9 cellular contexts compared by ENCODE assay signal in genomic region chr1:78490861-78491310, GRCh38. TPM values are rescaled to one million over a fixed set of nuclear protein-coding genes. Genes with fewer than 3 reads are reported as not detected.
A peak's percentile ranks its signal among the peaks of the same experiment; 100 is the strongest.
DNase-seq lines count a peak whose midpoint lies in the region; ATAC-seq and TF ChIP-seq lines count a peak whose summit lies in the region.
"Had no signal": no experiment of that assay in that cellular context is flagged by ENCODE, and none has a peak within 500 bp of the region (broad histone marks: within the 10 kb centered on the region; RNA-seq: fewer than 3 reads in every experiment).

TSS of gene PTGFR (plus strand) at chr1:78490974. CDS start at chr1:78492744, 1,770 bp downstream.

- H3K4me2 ChIP-seq in smooth muscle cell: peak within 1 kb of the TSS; percentile 82

- no peaks in the 10 kb centered on the region for H3K79me2 ChIP-seq in smooth muscle cell (ENCODE audit: low read depth)

- H4K20me1 ChIP-seq in smooth muscle cell (ENCODE audit: low read depth): no peaks in the 10 kb centered on the region

- 3% methylated on average over 38 of the region's 39 CpGs for WGBS in smooth muscle cell (ENCODE audit: low lambda C conversion rate)

- H3K9me3 ChIP-seq in adipocyte (ENCODE audit: control insufficient read depth, low read length) (no peaks in the 10 kb centered on the region), smooth muscle cell (replicated peaks; ENCODE audit: low read depth) (no peaks in the 10 kb centered on the region)

- H3K9ac ChIP-seq in adipocyte (ENCODE audit: low read length) (peak within 1 kb of the TSS; percentile 91), smooth muscle cell (ENCODE audit: low read depth) (no peak within 1 kb of the TSS)

- H3K27ac ChIP-seq in smooth muscle cell (ENCODE audit: low read depth): no peak within 1 kb of the TSS

- peak within 1 kb of the TSS; percentile 63 for H3K4me3 ChIP-seq in HFF-Myc (replicated peaks; ENCODE audit: low read depth, low read length)
- H3K4me3 ChIP-seq in adipocyte (ENCODE audit: low read length): peak within 1 kb of the TSS; percentile 95
- peak within 1 kb of the TSS; percentile 54 for H3K4me3 ChIP-seq in iPS-11a (ENCODE audit: low read depth, low read length)
- peak within 1 kb of the TSS; percentile 48 for H3K4me3 ChIP-seq in smooth muscle cell

- DNase-seq in HFF-Myc (ENCODE audit: extremely low read depth, low read depth) (no peak), adipocyte (ENCODE audit: low read depth) (peak; percentile 85), smooth muscle cell (lab: John Stamatoyannopoulos, UW; ENCODE audit: unreplicated experiment) (no peak), RPMI8226 (no peak)
- DNase-seq in central memory CD4-positive, alpha-beta T cell: no peak

- peaks cover 39% of the 10 kb centered on the region for H3K4me1 ChIP-seq in adipocyte (ENCODE audit: control insufficient read depth, insufficient read depth, low read length)
- no peaks in the 10 kb centered on the region for H3K4me1 ChIP-seq in smooth muscle cell (ENCODE audit: low read depth)

- no peaks in the 10 kb centered on the region for H3F3A ChIP-seq in smooth muscle cell (ENCODE audit: low read depth)

- H3K27me3 ChIP-seq in adipocyte (replicated peaks; ENCODE audit: control insufficient read depth, insufficient read depth, low read length) (no peaks in the 10 kb centered on the region), smooth muscle cell (ENCODE audit: low read depth) (peaks cover 18% of the 10 kb centered on the region)

- H3K36me3 ChIP-seq in adipocyte (ENCODE audit: control insufficient read depth, insufficient read depth, low read length, severe bottlenecking) (no peaks in the 10 kb centered on the region), smooth muscle cell (ENCODE audit: low read depth) (no peaks in the 10 kb centered on the region)

- TF ChIP-seq CTCF in HFF-Myc (IDR thresholded peaks at IDR 0.05; ENCODE audit: low read depth, low read length, missing control alignments): no peak
- no peak for TF ChIP-seq CTCF in smooth muscle cell (IDR thresholded peaks at IDR 0.05; ENCODE audit: borderline replicate concordance, insufficient read depth, poor library complexity, severe bottlenecking)

- H2AFZ ChIP-seq in smooth muscle cell (ENCODE audit: low read depth): peak within 1 kb of the TSS; percentile 84

- ATAC-seq in GM19455 (IDR thresholded peaks at IDR 0.05; ENCODE audit: unreplicated experiment): no peak
- no peak for ATAC-seq in HG03521 (IDR thresholded peaks at IDR 0.05; ENCODE audit: unreplicated experiment)

RNA-seq across cellular contexts. Expression of gene PTGFR, which starts in this region (rescaled TPM):
- total RNA-seq in smooth muscle cell: 6.3 and 6.8 TPM in 2 replicates
- polyA plus RNA-seq in smooth muscle cell: 2.9 and 3.0 TPM in 2 replicates
- polyA plus RNA-seq: IgD-negative memory B cell had no signal
